In genomic region chr2:165558832-165559231, GRCh38 we compare ENCODE assay signal across 22 cellular contexts.
DNase-seq lines count a peak whose midpoint lies in the region; ATAC-seq and TF ChIP-seq lines count a peak whose summit lies in the region.
"Had no signal": no experiment of that assay in that cellular context is flagged by ENCODE, and none has a peak within 500 bp of the region (broad histone marks: within the 10 kb centered on the region; RNA-seq: fewer than 3 reads in every experiment).

No MANE protein-coding gene starts in this region.

- H3K36me3 Mint-ChIP-seq in chondrocyte (ENCODE audit: low read depth) = no peaks in the 10 kb centered on the region
- H3K36me3 Mint-ChIP-seq: activated naive CD4-positive, alpha-beta T cell treated with anti-CD3 and anti-CD28 coated beads, Interleukin-2, amount 50 U/mL, for 24 hours; T-cell had no signal

- H2AFZ ChIP-seq in Loucy (ENCODE audit: low read length) = no peak overlapping the region

- no peaks in the 10 kb centered on the region for H3K9me3 Mint-ChIP-seq in chondrocyte (ENCODE audit: low read depth)
- H3K9me3 Mint-ChIP-seq: activated CD4-positive, alpha-beta memory T cell treated with anti-CD3 and anti-CD28 coated beads, Interleukin-2, amount 10 ng/mL, durations not matched to agents 7 days and 5 days; activated naive CD4-positive, alpha-beta T cell treated with anti-CD3 and anti-CD28 coated beads, Interleukin-2, amount 50 U/mL, for 24 hours; T-cell had no signal

- peak; percentile 53 for TF ChIP-seq CTCF in Loucy (conservative IDR thresholded peaks at IDR 0.05; ENCODE audit: low read length)
- TF ChIP-seq CTCF in chondrocyte (IDR thresholded peaks at IDR 0.05) = peak; percentile 21
- TF ChIP-seq CTCF in mucosa of descending colon (IDR thresholded peaks at IDR 0.05) = no peak

- no peaks in the 10 kb centered on the region for H3K79me2 ChIP-seq in Loucy (ENCODE audit: insufficient read depth, low read length)

- no peak for DNase-seq in chondrocyte (ENCODE audit: low spot score)
- no peak for DNase-seq in mucosa of descending colon
- no peak for DNase-seq in AG20443 (ENCODE audit: low spot score)
- DNase-seq: activated CD4-positive, alpha-beta memory T cell treated with anti-CD3 and anti-CD28 coated beads, Interleukin-2, amount 10 ng/mL, durations not matched to agents 7 days and 5 days; activated T-cell treated with anti-CD3 and anti-CD28 coated beads, Interleukin-2, amount 50 U/mL, for 48 hours; body of pancreas; dermis blood vessel endothelial cell; EL; NCI-H187 treated with DMSO at 0.1 percent for 48 hours; NCI-H446; occipital lobe; stomach; T-cell; upper lobe of right lung; WERI-Rb-1 had no signal

- no peaks in the 10 kb centered on the region for H3K9me3 ChIP-seq in Loucy (ENCODE audit: insufficient read depth, low read depth, low read length)
- no peaks in the 10 kb centered on the region for H3K9me3 ChIP-seq in mucosa of descending colon
- H3K9me3 ChIP-seq: body of pancreas, stomach, upper lobe of right lung had no signal

- no peaks in the 10 kb centered on the region for H3K27me3 ChIP-seq in Loucy (ENCODE audit: insufficient read depth, low read length, poor library complexity, severe bottlenecking)
- H3K27me3 ChIP-seq: body of pancreas, stomach, upper lobe of right lung had no signal

- no peak overlapping the region for H3K4me2 ChIP-seq in Loucy (ENCODE audit: low read depth, low read length, poor library complexity, severe bottlenecking)

- peak; percentile 59 for ATAC-seq in GM19328 (IDR thresholded peaks at IDR 0.05; ENCODE audit: unreplicated experiment)
- peak; percentile 31 for ATAC-seq in mucosa of descending colon
- no peak for ATAC-seq in GM18517 (IDR thresholded peaks at IDR 0.05; ENCODE audit: unreplicated experiment)
- ATAC-seq in GM19023 (IDR thresholded peaks at IDR 0.05; ENCODE audit: unreplicated experiment) = no peak
- ATAC-seq: body of pancreas, Right ventricle myocardium inferior, sciatic nerve, T-cell, upper lobe of right lung had no signal

- intact Hi-C loops in mucosa of descending colon (cut with DNase I, micrococcal nuclease) = no loop called here

- no peaks in the 10 kb centered on the region for H3K36me3 ChIP-seq in Loucy (ENCODE audit: insufficient read depth, low read length)
- no peaks in the 10 kb centered on the region for H3K36me3 ChIP-seq in mucosa of descending colon (ENCODE audit: low read depth)
- H3K36me3 ChIP-seq: stomach, upper lobe of right lung, WERI-Rb-1 had no signal

- no peak overlapping the region for H3K27ac Mint-ChIP-seq in chondrocyte (ENCODE audit: unreplicated experiment)
- H3K27ac Mint-ChIP-seq: activated CD4-positive, alpha-beta memory T cell treated with anti-CD3 and anti-CD28 coated beads, Interleukin-2, amount 10 ng/mL, durations not matched to agents 7 days and 5 days; activated naive CD4-positive, alpha-beta T cell treated with anti-CD3 and anti-CD28 coated beads, Interleukin-2, amount 50 U/mL, for 24 hours; T-cell had no signal

- H3K4me1 ChIP-seq in Loucy (ENCODE audit: insufficient read depth, low read length, poor library complexity, severe bottlenecking) = peaks cover 26% of the 10 kb centered on the region
- no peaks in the 10 kb centered on the region for H3K4me1 ChIP-seq in mucosa of descending colon (ENCODE audit: low read depth)
- H3K4me1 ChIP-seq: body of pancreas, stomach, upper lobe of right lung had no signal

- H3K27me3 Mint-ChIP-seq in chondrocyte (ENCODE audit: low read depth) = no peaks in the 10 kb centered on the region
- H3K27me3 Mint-ChIP-seq: activated CD4-positive, alpha-beta memory T cell treated with anti-CD3 and anti-CD28 coated beads, Interleukin-2, amount 10 ng/mL, durations not matched to agents 7 days and 5 days; activated naive CD4-positive, alpha-beta T cell treated with anti-CD3 and anti-CD28 coated beads, Interleukin-2, amount 50 U/mL, for 24 hours had no signal

- H3K4me3 Mint-ChIP-seq in chondrocyte (ENCODE audit: unreplicated experiment) = no peak overlapping the region
- H3K4me3 Mint-ChIP-seq: activated CD4-positive, alpha-beta memory T cell treated with anti-CD3 and anti-CD28 coated beads, Interleukin-2, amount 10 ng/mL, durations not matched to agents 7 days and 5 days; activated naive CD4-positive, alpha-beta T cell treated with anti-CD3 and anti-CD28 coated beads, Interleukin-2, amount 50 U/mL, for 24 hours; T-cell had no signal

- no peaks in the 10 kb centered on the region for H3K4me1 Mint-ChIP-seq in chondrocyte (ENCODE audit: low read depth)
- H3K4me1 Mint-ChIP-seq: activated CD4-positive, alpha-beta memory T cell treated with anti-CD3 and anti-CD28 coated beads, Interleukin-2, amount 10 ng/mL, durations not matched to agents 7 days and 5 days; activated naive CD4-positive, alpha-beta T cell treated with anti-CD3 and anti-CD28 coated beads, Interleukin-2, amount 50 U/mL, for 24 hours; T-cell had no signal

- no peaks in the 10 kb centered on the region for H3K9me2 ChIP-seq in Loucy (replicated peaks; ENCODE audit: low read depth, low read length)

- no peaks in the 10 kb centered on the region for H4K20me1 ChIP-seq in Loucy (ENCODE audit: insufficient read depth, low read length, poor library complexity, severe bottlenecking)

- no peak overlapping the region for H3K9ac ChIP-seq in Loucy (ENCODE audit: low read depth, low read length, poor library complexity, severe bottlenecking)

- H3K4me3 ChIP-seq in Loucy (ENCODE audit: low read length, poor library complexity, severe bottlenecking) (no peak overlapping the region), mucosa of descending colon (no peak overlapping the region)
- H3K4me3 ChIP-seq: body of pancreas, stomach, upper lobe of right lung had no signal

- no peaks in the 10 kb centered on the region for H3F3A ChIP-seq in Loucy (ENCODE audit: low read depth)

Comparison
In these comparisons a context has a peak if more than half of its experiments do, and no peak if none do; other contexts are left out.
1. ATAC-seq: peak in GM19328 (single experiment) and mucosa of descending colon (single experiment); none in GM18517 (single experiment) and GM19023 (single experiment).